Comparison of ENCODE assay signal across 1 cellular context in genomic region chr5:1429501-1429900, GRCh38.
TF ChIP-seq lines count a peak whose summit lies in the region.

No MANE protein-coding gene starts in this region.

TF ChIP-seq in HepG2, 621 proteins besides CTCF, POLR2A, EP300 and RAD21:
- TF ChIP-seq ZHX1 (CRISPR knock-in tag; IDR thresholded peaks at IDR 0.05; ENCODE audit: low read depth) (no peak), SRY (CRISPR knock-in tag; IDR thresholded peaks at IDR 0.05) (no peak), ZNF296 (CRISPR knock-in tag; conservative IDR thresholded peaks at IDR 0.05) (no peak), ZNF234 (CRISPR knock-in tag; conservative IDR thresholded peaks at IDR 0.05) (no peak), SNAPC4 (CRISPR knock-in tag; IDR thresholded peaks at IDR 0.05) (no peak), ASH2L (IDR thresholded peaks at IDR 0.05; ENCODE audit: insufficient read length, low read depth, low read length) (no peak), SOX13 (IDR thresholded peaks at IDR 0.05) (no peak), SOX13 (CRISPR knock-in tag; conservative IDR thresholded peaks at IDR 0.05 in 1 of 2, IDR thresholded peaks at IDR 0.05 in 1 of 2) (no peak), HOXA3 (CRISPR knock-in tag; IDR thresholded peaks at IDR 0.05) (no peak), GMEB2 (CRISPR knock-in tag; IDR thresholded peaks at IDR 0.05; ENCODE audit: low read depth) (no peak), ZNF468 (CRISPR knock-in tag; IDR thresholded peaks at IDR 0.05) (no peak), ATF2 (CRISPR knock-in tag; IDR thresholded peaks at IDR 0.05) (no peak), RCOR2 (CRISPR knock-in tag; IDR thresholded peaks at IDR 0.05) (no peak), WIZ (CRISPR knock-in tag; IDR thresholded peaks at IDR 0.05) (no peak), ZSCAN5A (CRISPR knock-in tag; IDR thresholded peaks at IDR 0.05; ENCODE audit: borderline replicate concordance) (no peak)
